ENCODE assay signal across 8 cellular contexts in genomic region chr2:121283670-121284245, GRCh38. TPM values are rescaled to one million over a fixed set of nuclear protein-coding genes. Genes with fewer than 3 reads are reported as not detected.
DNase-seq lines count a peak whose midpoint lies in the region; ATAC-seq and TF ChIP-seq lines count a peak whose summit lies in the region.

No MANE protein-coding gene starts in this region.

- no peaks in the 10 kb centered on the region for H3K9me3 Mint-ChIP-seq in T-helper 1 cell treated with Interleukin-12 subunit alpha and Interleukin-12 subunit beta and Interleukin-4 antibody, amounts not matched to agents 30 μg/mL and 1 μg/mL, for 36 hours

- H3K4me1 Mint-ChIP-seq in T-helper 1 cell treated with Interleukin-12 subunit alpha and Interleukin-12 subunit beta and Interleukin-4 antibody, amounts not matched to agents 30 μg/mL and 1 μg/mL, for 36 hours (ENCODE audit: low read depth), result peaks cover 2% of the 10 kb centered on the region

- intact Hi-C loops in Right ventricle myocardium superior (cut with DNase I), result no loop called here

- H3K36me3 Mint-ChIP-seq in T-helper 1 cell treated with Interleukin-12 subunit alpha and Interleukin-12 subunit beta and Interleukin-4 antibody, amounts not matched to agents 30 μg/mL and 1 μg/mL, for 36 hours (ENCODE audit: low read depth), result no peaks in the 10 kb centered on the region

- peaks cover 48% of the 10 kb centered on the region for H3K27me3 Mint-ChIP-seq in T-helper 1 cell treated with Interleukin-12 subunit alpha and Interleukin-12 subunit beta and Interleukin-4 antibody, amounts not matched to agents 30 μg/mL and 1 μg/mL, for 36 hours (ENCODE audit: low read depth)

- POLR2A ChIA-PET in RWPE1 (lab: Yijun Ruan, JAX; ENCODE audit: low non-redundant PET), result no interaction called here

- no peak for TF ChIP-seq CTCF in RWPE1 (conservative IDR thresholded peaks at IDR 0.05; ENCODE audit: low read depth)

- CTCF ChIA-PET in RWPE1 (lab: Yijun Ruan, JAX), result interaction anchor here (0.6 to 0.9 kb wide), 4 partner anchors 14 to 971 kb away, joined by 3 read pairs; no protein-coding TSS in a partner anchor

- H3K27ac Mint-ChIP-seq in T-helper 1 cell treated with Interleukin-12 subunit alpha and Interleukin-12 subunit beta and Interleukin-4 antibody, amounts not matched to agents 30 μg/mL and 1 μg/mL, for 36 hours, result no peak overlapping the region

- DNase-seq in T-helper 1 cell, result no peak
- no peak for DNase-seq in RWPE1 (ENCODE audit: low spot score)
- DNase-seq in NCI-H524 treated with DMSO at 0.1 percent for 48 hours (lab: John Stamatoyannopoulos, UW), result no peak
- no peak for DNase-seq in Right ventricle myocardium superior

- H3K9me3 ChIP-seq in iPS-18c (ENCODE audit: control insufficient read depth, insufficient read depth, low read length), result no peaks in the 10 kb centered on the region

- peak overlapping the region; percentile 83 for H3K27ac ChIP-seq in RWPE1
- peak overlapping the region in 7 of 21 experiments; percentile 31 to 82 (median 68) for H3K27ac ChIP-seq in skin epidermis

- peak overlapping the region; percentile 69; the same call in 1 of the 2 replicates for H3K4me3 ChIP-seq in iPS-18c (ENCODE audit: insufficient read depth, low read depth, low read length)
- peak overlapping the region; percentile 46 to 66 (median 54) for H3K4me3 ChIP-seq in skin epidermis

- ATAC-seq in HG02588 (IDR thresholded peaks at IDR 0.05; ENCODE audit: unreplicated experiment) (no peak), Right ventricle myocardium superior (ENCODE audit: poor library complexity) (no peak)

- H3K4me3 Mint-ChIP-seq in T-helper 1 cell treated with Interleukin-12 subunit alpha and Interleukin-12 subunit beta and Interleukin-4 antibody, amounts not matched to agents 30 μg/mL and 1 μg/mL, for 36 hours, result peak overlapping the region; percentile 10

RNA-seq across cellular contexts. Expression of gene TFCP2L1, which starts 1.2 kb away (rescaled TPM):
- 0.19 TPM for total RNA-seq in Right ventricle myocardium superior
